Comparison of ENCODE assay signal across 22 cellular contexts in genomic region chr10:34260904-34261303, GRCh38.
DNase-seq lines count a peak whose midpoint lies in the region; ATAC-seq lines count a peak whose summit lies in the region.
"Had no signal": no experiment of that assay in that cellular context is flagged by ENCODE, and none has a peak within 500 bp of the region (broad histone marks: within the 10 kb centered on the region; RNA-seq: fewer than 3 reads in every experiment).

No MANE protein-coding gene starts in this region.

- no CpG with 5 or more reads among the region's 5 CpGs for WGBS in neuronal stem cell (ENCODE audit: extremely low coverage in 2 of 2, insufficient read length in 2 of 2, insufficient replicate concordance in 1 of 2), 2 donors

- peaks cover 0 to 3% of the 10 kb centered on the region in 2 donors for H3K9me3 ChIP-seq in neuronal stem cell (replicated peaks in 1 of 2; ENCODE audit: control insufficient read depth in 2 of 2, insufficient read depth in 1 of 2, low read depth in 1 of 2, low read length in 2 of 2)
- H3K9me3 ChIP-seq: BE2C, HAP-1 had no signal

- H3K14ac ChIP-seq in neuronal stem cell (ENCODE audit: low read length): no peak overlapping the region

- H3K4me3 ChIP-seq in neuronal stem cell (ENCODE audit: low read length in 2 of 2): no peak overlapping the region
- H3K4me3 ChIP-seq: BLaER1 treated with 17β-estradiol and CSF1 and Interleukin-3, amounts not matched to agents 10 nM and 100 nM; GM12878; HAP-1 had no signal

- in situ Hi-C loops in SK-MEL-5 (cut with HindIII; ENCODE audit: low pct_unique_long_range_greater_than_20kb, low sequenced_read_pairs): no loop called here

- no peak overlapping the region for H2BK5ac ChIP-seq in neuronal stem cell (ENCODE audit: low read length)

- no peak for ATAC-seq in GM19324 (IDR thresholded peaks at IDR 0.05; ENCODE audit: low FRiP score, unreplicated experiment)
- ATAC-seq: GM12878 had no signal

- H3K36me3 ChIP-seq in neuronal stem cell (replicated peaks in 1 of 2; ENCODE audit: control insufficient read depth in 2 of 2, insufficient read depth in 2 of 2, low read length in 2 of 2): peaks cover 0 to 4% of the 10 kb centered on the region in 2 donors
- H3K36me3 ChIP-seq: BE2C, HAP-1 had no signal

- no peak overlapping the region for H2AK5ac ChIP-seq in neuronal stem cell (ENCODE audit: low read depth, low read length)

- H3K23ac ChIP-seq in neuronal stem cell (ENCODE audit: low read depth, low read length, poor library complexity): no peak overlapping the region

- H3K4me1 ChIP-seq in neuronal stem cell (ENCODE audit: control insufficient read depth in 2 of 2, insufficient read depth in 1 of 2, low read depth in 1 of 2, low read length in 2 of 2): peaks cover 4 to 6% of the 10 kb centered on the region in 2 donors
- H3K4me1 ChIP-seq: BE2C; BLaER1 treated with 17β-estradiol and CSF1 and Interleukin-3, amounts not matched to agents 10 nM and 100 nM; HAP-1 had no signal

- no peak overlapping the region for H3K9ac ChIP-seq in neuronal stem cell (ENCODE audit: low read depth, low read length, poor library complexity)
- H3K9ac ChIP-seq: BLaER1 treated with 17β-estradiol and CSF1 and Interleukin-3, amounts not matched to agents 10 nM and 100 nM had no signal

- no peak overlapping the region for H2BK15ac ChIP-seq in neuronal stem cell (ENCODE audit: low read length)

- H3K27me3 ChIP-seq in neuronal stem cell (ENCODE audit: control insufficient read depth in 3 of 3, insufficient read depth in 3 of 3, low read depth in 1 of 3, low read length in 3 of 3): no peaks in the 10 kb centered on the region
- H3K27me3 ChIP-seq: BE2C; BLaER1 treated with 17β-estradiol and CSF1 and Interleukin-3, amounts not matched to agents 10 nM and 100 nM had no signal

- H3K4me2 ChIP-seq in neuronal stem cell (ENCODE audit: insufficient read depth, low read length, poor library complexity, severe bottlenecking): no peak overlapping the region
- H3K4me2 ChIP-seq: BLaER1 treated with 17β-estradiol and CSF1 and Interleukin-3, amounts not matched to agents 10 nM and 100 nM had no signal

- no peak overlapping the region for H4K8ac ChIP-seq in neuronal stem cell (ENCODE audit: low read depth, low read length)

- no peak overlapping the region for H4K91ac ChIP-seq in neuronal stem cell (ENCODE audit: low read depth, low read length, poor library complexity)

- DNase-seq in NCI-H146 (lab: John Stamatoyannopoulos, UW) (peak; percentile 60), NCI-H2081 treated with DMSO at 0.1 percent for 48 hours (lab: John Stamatoyannopoulos, UW) (peak; percentile 77), NCI-H69 (lab: John Stamatoyannopoulos, UW) (peak; percentile 79), SK-MEL-5 (ENCODE audit: low read depth, low spot score) (peak; percentile 15), neuronal stem cell (ENCODE audit: low spot score) (no peak), AG08395 (ENCODE audit: low spot score) (no peak), occipital lobe (lab: John Stamatoyannopoulos, UW) (no peak)
- DNase-seq: AML-193; BE2C; CD4-positive, alpha-beta T cell; CD8-positive, alpha-beta memory T cell; DMS 273 treated with DMSO at 0.1 percent for 48 hours; DMS79; EL; GDM1; GOT3; HFFc6 had no signal

- no peak overlapping the region for H3K4ac ChIP-seq in neuronal stem cell (ENCODE audit: low read length)

- no peak overlapping the region for H3K18ac ChIP-seq in neuronal stem cell (ENCODE audit: low read length)

- no peak overlapping the region for H2BK120ac ChIP-seq in neuronal stem cell (ENCODE audit: low read depth, low read length)

- no peak overlapping the region for H2AFZ ChIP-seq in neuronal stem cell (ENCODE audit: low read length)

- no peaks in the 10 kb centered on the region for H3K79me1 ChIP-seq in neuronal stem cell (ENCODE audit: low read depth, low read length)

- no peak overlapping the region for H2BK12ac ChIP-seq in neuronal stem cell (ENCODE audit: low read length)

- H3K27ac ChIP-seq in neuronal stem cell (replicated peaks; ENCODE audit: low read length): no peak overlapping the region
- H3K27ac ChIP-seq: 22Rv1; BLaER1 treated with 17β-estradiol and CSF1 and Interleukin-3, amounts not matched to agents 10 nM and 100 nM had no signal

Comparison
In these comparisons a context has a peak if more than half of its experiments do, and no peak if none do; other contexts are left out.
1. DNase-seq: peak in NCI-H146 (single experiment), NCI-H2081 treated with DMSO at 0.1 percent for 48 hours (single experiment), NCI-H69 (single experiment) and SK-MEL-5 (single experiment); none in neuronal stem cell (single experiment), AG08395 (single experiment) and occipital lobe (single experiment).